In the genomic region with DNA sequence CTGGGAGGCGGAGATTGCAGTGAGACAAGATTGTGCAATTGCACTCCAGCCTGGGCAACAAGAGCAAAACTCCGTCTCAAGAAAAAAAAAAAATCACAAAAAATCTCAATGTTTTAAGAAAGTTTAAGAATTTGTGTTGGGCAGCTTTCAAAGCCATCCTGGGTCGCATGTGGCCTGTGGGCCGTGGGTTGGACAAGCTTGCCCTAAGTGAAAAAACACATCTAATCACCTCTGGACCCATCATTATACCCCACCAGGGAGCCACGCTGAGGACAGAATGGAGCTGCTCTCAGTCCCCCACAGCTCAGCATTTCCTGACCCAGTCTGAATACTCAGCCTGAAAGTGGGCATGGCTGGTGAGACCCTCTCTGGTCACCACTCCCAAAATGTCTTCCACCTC, we compare ENCODE assay signal across 28 cellular contexts. TPM values are rescaled to one million over a fixed set of nuclear protein-coding genes. Genes with fewer than 3 reads are reported as not detected.
"Had no signal": no experiment of that assay in that cellular context is flagged by ENCODE, and none has a peak within 500 bp of the region (broad histone marks: within the 10 kb centered on the region; RNA-seq: fewer than 3 reads in every experiment).

No MANE protein-coding gene starts in this region.

- H3K9me3 Mint-ChIP-seq: activated CD4-positive, alpha-beta memory T cell treated with anti-CD3 and anti-CD28 coated beads for 36 hours; activated CD4-positive, alpha-beta T cell treated with anti-CD3 and anti-CD28 coated beads, Interleukin-2, amount 10 ng/mL, durations not matched to agents 7 days and 5 days; activated T-helper 1 cell treated with anti-CD3 and anti-CD28 coated beads, Interleukin-12 subunit alpha, Interleukin-12 subunit beta, Interleukin-2, Interleukin-4 antibody, amounts not matched to agents 30 ng/mL and 10 ng/mL and 1 ng/mL, durations not matched to agents 14 hours and 24 hours and 36 hours; brain; central memory CD8-positive, alpha-beta T cell; IgD-negative memory B cell; T-helper 1 cell treated with Interleukin-12 subunit alpha and Interleukin-12 subunit beta and Interleukin-4 antibody, amounts not matched to agents 30 μg/mL and 1 μg/mL, for 36 hours had no signal

- H3K9ac ChIP-seq: KMS-11, SK-N-SH had no signal

- H3K27ac Mint-ChIP-seq: activated CD4-positive, alpha-beta memory T cell treated with anti-CD3 and anti-CD28 coated beads for 36 hours; activated CD4-positive, alpha-beta T cell treated with anti-CD3 and anti-CD28 coated beads, Interleukin-2, amount 10 ng/mL, durations not matched to agents 7 days and 5 days; activated T-helper 1 cell treated with anti-CD3 and anti-CD28 coated beads, Interleukin-12 subunit alpha, Interleukin-12 subunit beta, Interleukin-2, Interleukin-4 antibody, amounts not matched to agents 30 ng/mL and 10 ng/mL and 1 ng/mL, durations not matched to agents 14 hours and 24 hours and 36 hours; T-helper 1 cell treated with Interleukin-12 subunit alpha and Interleukin-12 subunit beta and Interleukin-4 antibody, amounts not matched to agents 30 μg/mL and 1 μg/mL, for 36 hours had no signal

- H3K4me2 ChIP-seq: KMS-11, SK-N-SH had no signal

- H3K27me3 ChIP-seq: SJCRH30 had no signal

- ATAC-seq: Panc1 had no signal

- H3K4me1 ChIP-seq: SJCRH30 had no signal

- H3K4me3 ChIP-seq: SJCRH30 had no signal

- DNase-seq: activated CD4-positive, alpha-beta memory T cell treated with anti-CD3 and anti-CD28 coated beads for 36 hours; activated CD4-positive, alpha-beta T cell treated with anti-CD3 and anti-CD28 coated beads, Interleukin-2, amount 10 ng/mL, durations not matched to agents 7 days and 5 days; activated CD4-positive, CD25-positive, alpha-beta regulatory T cell; activated effector memory CD4-positive, alpha-beta T cell treated with Interleukin-2 at 50 U/mL for 16 hours; activated naive CD4-positive, alpha-beta T cell; amygdala; NCI-H1092; NCI-H1417; NCI-H1930; NCI-H2171 treated with DMSO at 0.1 percent for 48 hours; NCI-H226; NCI-H526; NCI-H82; NK-92 treated with Interleukin-12 subunit alpha and Interleukin-12 subunit beta, amount 100 ng/mL, for 24 hours; OCI-M1; Right ventricle myocardium superior; RPMI8226; SJCRH30; SK-N-SH had no signal

- H3K4me3 Mint-ChIP-seq: activated CD4-positive, alpha-beta memory T cell treated with anti-CD3 and anti-CD28 coated beads for 36 hours; activated CD4-positive, alpha-beta T cell treated with anti-CD3 and anti-CD28 coated beads, Interleukin-2, amount 10 ng/mL, durations not matched to agents 7 days and 5 days; activated naive CD8-positive, alpha-beta T cell; activated T-helper 1 cell treated with anti-CD3 and anti-CD28 coated beads, Interleukin-12 subunit alpha, Interleukin-12 subunit beta, Interleukin-2, Interleukin-4 antibody, amounts not matched to agents 30 ng/mL and 10 ng/mL and 1 ng/mL, durations not matched to agents 14 hours and 24 hours and 36 hours; brain; central memory CD8-positive, alpha-beta T cell; IgD-negative memory B cell; T-helper 1 cell treated with Interleukin-12 subunit alpha and Interleukin-12 subunit beta and Interleukin-4 antibody, amounts not matched to agents 30 μg/mL and 1 μg/mL, for 36 hours had no signal

- H3K27ac ChIP-seq: KMS-11, SJCRH30 had no signal

- H3K27me3 Mint-ChIP-seq: activated CD4-positive, alpha-beta memory T cell treated with anti-CD3 and anti-CD28 coated beads for 36 hours; activated naive CD8-positive, alpha-beta T cell; central memory CD8-positive, alpha-beta T cell; IgD-negative memory B cell had no signal

- H3K4me1 Mint-ChIP-seq: activated CD4-positive, alpha-beta T cell treated with anti-CD3 and anti-CD28 coated beads, Interleukin-2, amount 10 ng/mL, durations not matched to agents 7 days and 5 days; brain; central memory CD8-positive, alpha-beta T cell had no signal

- H3K36me3 Mint-ChIP-seq: activated naive CD8-positive, alpha-beta T cell had no signal

RNA-seq across cellular contexts. Expression of gene RASSF2, which starts 27.6 kb away (rescaled TPM):
- total RNA-seq: MCF 10A had no signal
